ENCODE assay signal across 2 cellular contexts in genomic region chr12:57636731-57637130, GRCh38. TPM values are rescaled to one million over a fixed set of nuclear protein-coding genes. Genes with fewer than 3 reads are reported as not detected.
"Had no signal": no experiment of that assay in that cellular context is flagged by ENCODE, and none has a peak within 500 bp of the region (broad histone marks: within the 10 kb centered on the region; RNA-seq: fewer than 3 reads in every experiment).

No MANE protein-coding gene starts in this region.

RNA-seq across cellular contexts. Expression of gene B4GALNT1, which starts 3.7 kb away (rescaled TPM):
- polyA plus RNA-seq: IgD-negative memory B cell had no signal

RNA-seq across cellular contexts. Expression of gene ARHGEF25, which starts 25.5 kb away (rescaled TPM):
- polyA plus RNA-seq: IgD-negative memory B cell had no signal

RNA-seq across cellular contexts. Expression of gene DTX3, which starts 32.1 kb away (rescaled TPM):
- total RNA-seq: HT-29 had no signal
